Comparison of ENCODE assay signal across 20 cellular contexts in genomic region chr20:61449057-61449456, GRCh38.
DNase-seq lines count a peak whose midpoint lies in the region; ATAC-seq, FAIRE-seq and TF ChIP-seq lines count a peak whose summit lies in the region.
"Had no signal": no experiment of that assay in that cellular context is flagged by ENCODE, and none has a peak within 500 bp of the region (broad histone marks: within the 10 kb centered on the region; RNA-seq: fewer than 3 reads in every experiment).

No MANE protein-coding gene starts in this region.

- H3K4me1 ChIP-seq in RWPE2 (ENCODE audit: insufficient read depth, poor library complexity, severe bottlenecking) = no peaks in the 10 kb centered on the region
- no peaks in the 10 kb centered on the region for H3K4me1 ChIP-seq in hepatocyte (ENCODE audit: insufficient read depth)
- peaks cover 68% of the 10 kb centered on the region for H3K4me1 ChIP-seq in neural progenitor cell
- H3K4me1 ChIP-seq: BLaER1 treated with 17β-estradiol and CSF1 and Interleukin-3, amounts not matched to agents 10 nM and 100 nM; SJSA1 had no signal

- FAIRE-seq in HTR-8/SVneo (lab: Jason Lieb, UNC) = peak; percentile 16
- FAIRE-seq: GM12878, GM19239 had no signal

- H3K79me2 ChIP-seq in hepatocyte (no peaks in the 10 kb centered on the region), neural progenitor cell (ENCODE audit: low read depth) (no peaks in the 10 kb centered on the region)

- H3K36me3 Mint-ChIP-seq in neural progenitor cell = no peaks in the 10 kb centered on the region
- H3K36me3 Mint-ChIP-seq: CD8-positive, alpha-beta T cell had no signal

- H3K9me3 ChIP-seq in RWPE2 (ENCODE audit: severe bottlenecking) = no peaks in the 10 kb centered on the region
- H3K9me3 ChIP-seq in hepatocyte (ENCODE audit: low read depth) = no peaks in the 10 kb centered on the region
- H3K9me3 ChIP-seq in neural progenitor cell (ENCODE audit: low read depth) = no peaks in the 10 kb centered on the region
- H3K9me3 ChIP-seq: SJSA1 had no signal

- H3K9me3 Mint-ChIP-seq in neural progenitor cell = peaks cover 2% of the 10 kb centered on the region
- H3K9me3 Mint-ChIP-seq: CD8-positive, alpha-beta T cell had no signal

- H3K4me3 ChIP-seq in RWPE2 (ENCODE audit: severe bottlenecking) = no peak overlapping the region
- no peak overlapping the region for H3K4me3 ChIP-seq in hepatocyte
- H3K4me3 ChIP-seq in neural progenitor cell = no peak overlapping the region
- H3K4me3 ChIP-seq: BLaER1 treated with 17β-estradiol and CSF1 and Interleukin-3, amounts not matched to agents 10 nM and 100 nM; GM12878; SJSA1 had no signal

- no peak overlapping the region for H2AFZ ChIP-seq in hepatocyte
- H2AFZ ChIP-seq in neural progenitor cell (replicated peaks) = no peak overlapping the region

- H3K27ac ChIP-seq in RWPE2 (ENCODE audit: poor library complexity, severe bottlenecking) = no peak overlapping the region
- H3K27ac ChIP-seq in hepatocyte = no peak overlapping the region
- H3K27ac ChIP-seq in neural progenitor cell = no peak overlapping the region
- H3K27ac ChIP-seq: BLaER1 treated with 17β-estradiol and CSF1 and Interleukin-3, amounts not matched to agents 10 nM and 100 nM; SJSA1 had no signal

- H3K36me3 ChIP-seq in RWPE2 (ENCODE audit: low read depth) (0 out of 2 replicates have a peak, but pooled peaks cover 4% of the 10 kb centered on the region), hepatocyte (replicated peaks; ENCODE audit: insufficient read depth, low read depth) (no peaks in the 10 kb centered on the region), neural progenitor cell (no peaks in the 10 kb centered on the region)
- H3K36me3 ChIP-seq: BLaER1 treated with 17β-estradiol and CSF1 and Interleukin-3, amounts not matched to agents 10 nM and 100 nM; SJSA1 had no signal

- H4K20me1 ChIP-seq in hepatocyte (ENCODE audit: insufficient read depth, poor library complexity, severe bottlenecking) (no peaks in the 10 kb centered on the region), neural progenitor cell (ENCODE audit: low read depth) (no peaks in the 10 kb centered on the region)
- H4K20me1 ChIP-seq: BLaER1 treated with 17β-estradiol and CSF1 and Interleukin-3, amounts not matched to agents 10 nM and 100 nM had no signal

- H3F3A ChIP-seq in neural progenitor cell (ENCODE audit: low read depth) = peaks cover 34% of the 10 kb centered on the region

- no peak for DNase-seq in HTR-8/SVneo (ENCODE audit: insufficient read length, low spot score)
- peak; percentile 64 for DNase-seq in RWPE2 (ENCODE audit: low spot score)
- peak; percentile 26 for DNase-seq in hepatocyte (ENCODE audit: low spot score)
- no peak for DNase-seq in neural progenitor cell (ENCODE audit: low spot score)
- no peak for DNase-seq in HPDE6-E6E7 (ENCODE audit: extremely low spot score)
- DNase-seq in T-helper 2 cell = no peak
- no peak for DNase-seq in left colon
- no peak for DNase-seq in stimulated activated CD4-positive, alpha-beta T cell treated with anti-CD3 and anti-CD28 coated beads, Interleukin-1b, Interleukin-23, amount 100 ng/mL, for 48 hours
- DNase-seq: CD8-positive, alpha-beta T cell; DMS53; EL; GOT3; IMR-90; NCI-H2081; NCI-H2171 treated with DMSO at 0.1 percent for 48 hours; PC-3 had no signal

- H3K27ac Mint-ChIP-seq in neural progenitor cell = no peak overlapping the region
- H3K27ac Mint-ChIP-seq: CD8-positive, alpha-beta T cell had no signal

- WGBS in hepatocyte (ENCODE audit: low lambda C conversion rate, missing lambda C conversion rate) = 63% methylated on average over 5 of the region's 5 CpGs

- no peak overlapping the region for H3K9ac ChIP-seq in neural progenitor cell
- H3K9ac ChIP-seq: BLaER1 treated with 17β-estradiol and CSF1 and Interleukin-3, amounts not matched to agents 10 nM and 100 nM had no signal

- no peak for ATAC-seq in RWPE2 (ENCODE audit: low read depth)
- ATAC-seq in left colon = no peak
- ATAC-seq: CD8-positive, alpha-beta T cell; GM12878; PC-3 had no signal

- H3K4me1 Mint-ChIP-seq in neural progenitor cell = peaks cover 65% of the 10 kb centered on the region

- H3K9me2 ChIP-seq in hepatocyte (replicated peaks; ENCODE audit: insufficient read depth) = no peaks in the 10 kb centered on the region

- H3K4me2 ChIP-seq in hepatocyte (no peak overlapping the region), neural progenitor cell (peak overlapping the region; percentile 9)
- H3K4me2 ChIP-seq: BLaER1 treated with 17β-estradiol and CSF1 and Interleukin-3, amounts not matched to agents 10 nM and 100 nM had no signal

- H3K27me3 ChIP-seq in RWPE2 (ENCODE audit: insufficient read depth, poor library complexity, severe bottlenecking) (no peaks in the 10 kb centered on the region), hepatocyte (no peaks in the 10 kb centered on the region), neural progenitor cell (no peaks in the 10 kb centered on the region)
- H3K27me3 ChIP-seq: BLaER1 treated with 17β-estradiol and CSF1 and Interleukin-3, amounts not matched to agents 10 nM and 100 nM had no signal

- no peak overlapping the region for H3K4me3 Mint-ChIP-seq in neural progenitor cell
- H3K4me3 Mint-ChIP-seq: CD8-positive, alpha-beta T cell had no signal

- H3K27me3 Mint-ChIP-seq in neural progenitor cell (ENCODE audit: insufficient read depth, low read depth) = peaks cover 3% of the 10 kb centered on the region

- intact Hi-C loops in left colon (cut with DNase I, micrococcal nuclease) = no loop called here

- no peak for TF ChIP-seq CTCF in RWPE2 (IDR thresholded peaks at IDR 0.05; ENCODE audit: poor library complexity, severe bottlenecking)
- TF ChIP-seq CTCF in hepatocyte (IDR thresholded peaks at IDR 0.05; ENCODE audit: poor library complexity) = no peak
- no peak for TF ChIP-seq CTCF in neural progenitor cell (IDR thresholded peaks at IDR 0.05)

Comparison
In these comparisons a context has a peak if more than half of its experiments do, and no peak if none do; other contexts are left out.
1. DNase-seq: peak in RWPE2 (single experiment) and hepatocyte (single experiment); none in HTR-8/SVneo (single experiment), neural progenitor cell (single experiment), HPDE6-E6E7 (single experiment), T-helper 2 cell (0 of 5), left colon (0 of 2) and stimulated activated CD4-positive, alpha-beta T cell treated with anti-CD3 and anti-CD28 coated beads, Interleukin-1b, Interleukin-23, amount 100 ng/mL, for 48 hours (single experiment).